ENCODE assay signal across 8 cellular contexts in genomic region chr3:183298708-183299153, GRCh38. TPM values are rescaled to one million over a fixed set of nuclear protein-coding genes. Genes with fewer than 3 reads are reported as not detected.
A peak's percentile ranks its signal among the peaks of the same experiment; 100 is the strongest.
DNase-seq lines count a peak whose midpoint lies in the region; ATAC-seq and TF ChIP-seq lines count a peak whose summit lies in the region.

No MANE protein-coding gene starts in this region.

- H3K9ac ChIP-seq in HUES48 (ENCODE audit: low read depth, low read length), result peak overlapping the region; percentile 20; the same call in 1 of the 2 replicates

- no peak for TF ChIP-seq POLR2A in gastroesophageal sphincter (IDR thresholded peaks at IDR 0.05)

- TF ChIP-seq EP300 in gastroesophageal sphincter (IDR thresholded peaks at IDR 0.05), result no peak

- H3K36me3 ChIP-seq in HUES48 (ENCODE audit: control insufficient read depth, insufficient read depth, low read length) (peaks cover 13% of the 10 kb centered on the region; the same call in 1 of the 2 replicates), gastroesophageal sphincter (no peaks in the 10 kb centered on the region)

- DNase-seq in SIG-M5 treated with dmso at 0.1 percent for 504 hours (lab: John Stamatoyannopoulos, UW; ENCODE audit: unreplicated experiment) (peak; percentile 89), retina (peak; percentile 63), cerebellum (ENCODE audit: low spot score) (no peak)
- DNase-seq in effector CD8-positive, alpha-beta T cell (lab: John Stamatoyannopoulos, UW), result no peak

- H3K4me1 ChIP-seq in HUES48 (ENCODE audit: control insufficient read depth, insufficient read depth, low read length), result peaks cover 19% of the 10 kb centered on the region
- peaks cover 0 to 4% (median 0%) of the 10 kb centered on the region in 3 donors for H3K4me1 ChIP-seq in gastroesophageal sphincter

- no peak for TF ChIP-seq CTCF in gastroesophageal sphincter (IDR thresholded peaks at IDR 0.05)

- H3K27ac ChIP-seq in HUES48 (ENCODE audit: low read depth, low read length), result peak overlapping the region; percentile 43
- H3K27ac ChIP-seq in gastroesophageal sphincter, result no peak overlapping the region

- H3K27me3 ChIP-seq in HUES48 (ENCODE audit: control insufficient read depth, insufficient read depth, low read length) (no peaks in the 10 kb centered on the region), gastroesophageal sphincter (no peaks in the 10 kb centered on the region)

- H3K9me3 ChIP-seq in HUES48 (ENCODE audit: control insufficient read depth, insufficient read depth, low read length), result no peaks in the 10 kb centered on the region
- H3K9me3 ChIP-seq in gastroesophageal sphincter, result no peaks in the 10 kb centered on the region

- WGBS in gastroesophageal sphincter (ENCODE audit: low coverage in 1 of 2), 2 donors, result 73% methylated on average over 3 of the region's 5 CpGs; no CpG with 5 or more reads in 1 of the 2 donors

- H3K4me3 ChIP-seq in HUES48 (ENCODE audit: low read depth, low read length), result no peak overlapping the region
- no peak overlapping the region for H3K4me3 ChIP-seq in gastroesophageal sphincter

- ATAC-seq in gastroesophageal sphincter (peak; percentile 76), GM18868 (IDR thresholded peaks at IDR 0.05; ENCODE audit: unreplicated experiment) (no peak), HG03108 (IDR thresholded peaks at IDR 0.05; ENCODE audit: unreplicated experiment) (no peak)

RNA-seq across cellular contexts. Expression of gene B3GNT5, which starts 45.7 kb away (rescaled TPM):
- 1 to 10 TPM; 5.0 to 9.2 (median 6.1) TPM for total RNA-seq in gastroesophageal sphincter
- total RNA-seq in cerebellum, result 19.9 TPM

Comparison
In these comparisons a context has a peak if more than half of its experiments do, and no peak if none do; other contexts are left out.
1. DNase-seq: peak in SIG-M5 treated with dmso at 0.1 percent for 504 hours (single experiment) and retina (single experiment); none in cerebellum (single experiment) and effector CD8-positive, alpha-beta T cell (single experiment).